ENCODE assay signal across 1 cellular context in genomic region chr12:107318554-107318803, GRCh38.
TF ChIP-seq lines count a peak whose summit lies in the region.

No MANE protein-coding gene starts in this region.

TF ChIP-seq in GM23338, 12 proteins besides CTCF, POLR2A, EP300 and RAD21 (continued from another document):
- TF ChIP-seq REST (IDR thresholded peaks at IDR 0.05; ENCODE audit: unreplicated experiment) = no peak
